10 cellular contexts compared by ENCODE assay signal in genomic region chr9:136614967-136615623, GRCh38. TPM values are rescaled to one million over a fixed set of nuclear protein-coding genes. Genes with fewer than 3 reads are reported as not detected.
A peak's percentile ranks its signal among the peaks of the same experiment; 100 is the strongest.
DNase-seq lines count a peak whose midpoint lies in the region; ATAC-seq, FAIRE-seq and TF ChIP-seq lines count a peak whose summit lies in the region.
"Had no signal": no experiment of that assay in that cellular context is flagged by ENCODE, and none has a peak within 500 bp of the region (broad histone marks: within the 10 kb centered on the region; RNA-seq: fewer than 3 reads in every experiment).

No MANE protein-coding gene starts in this region.

- H2AFZ ChIP-seq in GM23338: no peak overlapping the region

- H3K27ac ChIP-seq in GM23338 (ENCODE audit: low read depth) (no peak overlapping the region), RWPE2 (ENCODE audit: poor library complexity, severe bottlenecking) (no peak overlapping the region), right cardiac atrium (ENCODE audit: low read length) (no peak overlapping the region), small intestine (ENCODE audit: low read depth in 1 of 2, low read length in 1 of 2) (peak overlapping the region in 1 of 2 donors; percentile 49), uterus (peak overlapping the region in 1 of 2 donors; percentile 9)
- H3K27ac ChIP-seq: ascending aorta had no signal

- no peaks in the 10 kb centered on the region for H4K20me1 ChIP-seq in GM23338 (replicated peaks; ENCODE audit: insufficient read depth)

- peaks cover 8% of the 10 kb centered on the region for H3K27me3 Mint-ChIP-seq in GM23338 (ENCODE audit: insufficient read depth, low read depth, poor library complexity)

- intact Hi-C loops in right cardiac atrium (cut with DNase I) (no loop called here), uterus (cut with DNase I; ENCODE audit: low total_unique reads) (no loop called here)

- H3F3A ChIP-seq in GM23338 (replicated peaks; ENCODE audit: low read depth): no peaks in the 10 kb centered on the region

- H3K27ac Mint-ChIP-seq in GM23338: peak overlapping the region; percentile 69; the same call in 1 of the 2 replicates

- no peak for TF ChIP-seq POLR2A in uterus (IDR thresholded peaks at IDR 0.05)

- H3K4me2 ChIP-seq in GM23338: no peak overlapping the region

- DNase-seq in GM23338 (ENCODE audit: low spot score) (peak; percentile 79), RWPE2 (ENCODE audit: low spot score) (no peak), right cardiac atrium (peak in 2 of 3 donors; percentile 62), small intestine (peak; percentile 61), uterus (no peak), MV-4-11 (lab: John Stamatoyannopoulos, UW) (no peak)
- DNase-seq: activated CD8-positive, alpha-beta memory T cell treated with anti-CD3 and anti-CD28 coated beads, Interleukin-2, amount 50 U/mL, for 48 hours; NCI-H1417 had no signal

- no peaks in the 10 kb centered on the region for H3K9me3 ChIP-seq in RWPE2 (ENCODE audit: severe bottlenecking)
- no peaks in the 10 kb centered on the region for H3K9me3 ChIP-seq in right cardiac atrium (ENCODE audit: control insufficient read depth, low read length)
- no peaks in the 10 kb centered on the region for H3K9me3 ChIP-seq in small intestine (ENCODE audit: control insufficient read depth, low read depth)
- H3K9me3 ChIP-seq in uterus: no peaks in the 10 kb centered on the region
- H3K9me3 ChIP-seq: ascending aorta had no signal

- H3K79me2 ChIP-seq in GM23338 (replicated peaks; ENCODE audit: insufficient read depth): no peaks in the 10 kb centered on the region

- TF ChIP-seq CTCF in GM23338 (conservative IDR thresholded peaks at IDR 0.05; ENCODE audit: low read depth in 2 of 2): peak; percentile 27 to 70; a peak in 2 of 4 replicates
- TF ChIP-seq CTCF in RWPE2 (IDR thresholded peaks at IDR 0.05; ENCODE audit: poor library complexity, severe bottlenecking): no peak
- TF ChIP-seq CTCF in uterus (IDR thresholded peaks at IDR 0.05): peak in 1 of 4 experiments; percentile 6

- no peak for FAIRE-seq in small intestine (lab: Jason Lieb, UNC)

- H3K36me3 Mint-ChIP-seq in GM23338 (ENCODE audit: low read depth): no peaks in the 10 kb centered on the region

- H3K4me3 ChIP-seq in GM23338 (no peak overlapping the region), RWPE2 (ENCODE audit: severe bottlenecking) (no peak overlapping the region), right cardiac atrium (ENCODE audit: low read length) (no peak overlapping the region), small intestine (ENCODE audit: low read depth in 1 of 2, low read length in 2 of 2) (no peak overlapping the region), uterus (no peak overlapping the region)
- H3K4me3 ChIP-seq: ascending aorta had no signal

- H3K36me3 ChIP-seq in GM23338 (ENCODE audit: insufficient read depth) (no peaks in the 10 kb centered on the region), RWPE2 (ENCODE audit: low read depth) (no peaks in the 10 kb centered on the region), small intestine (ENCODE audit: control insufficient read depth in 2 of 2, insufficient read depth in 2 of 2, low read length in 2 of 2) (no peaks in the 10 kb centered on the region), uterus (no peaks in the 10 kb centered on the region)
- H3K36me3 ChIP-seq: ascending aorta had no signal

- peak; percentile 71 for ATAC-seq in GM23338
- peak; percentile 30 for ATAC-seq in RWPE2 (ENCODE audit: low read depth)
- peak in 1 of 2 donors; percentile 9 for ATAC-seq in right cardiac atrium
- no peak for ATAC-seq in GM18867 (IDR thresholded peaks at IDR 0.05; ENCODE audit: unreplicated experiment)

- no peaks in the 10 kb centered on the region for H3K9me2 ChIP-seq in GM23338 (ENCODE audit: insufficient read depth)

- H3K9me3 Mint-ChIP-seq in GM23338: no peaks in the 10 kb centered on the region

- H3K4me1 Mint-ChIP-seq in GM23338: peaks cover 9% of the 10 kb centered on the region

- 77% methylated on average over 25 of the region's 25 CpGs for WGBS in right cardiac atrium
- 54 to 75% (median 64%) methylated on average over 24 to 25 of the region's 25 CpGs for WGBS in small intestine, 3 donors

- H3K4me3 Mint-ChIP-seq in GM23338: no peak overlapping the region

- no peaks in the 10 kb centered on the region for H3K4me1 ChIP-seq in GM23338 (ENCODE audit: insufficient read depth)
- H3K4me1 ChIP-seq in RWPE2 (ENCODE audit: insufficient read depth, poor library complexity, severe bottlenecking): no peaks in the 10 kb centered on the region
- H3K4me1 ChIP-seq in right cardiac atrium (ENCODE audit: control insufficient read depth, insufficient read depth, low read length): no peaks in the 10 kb centered on the region
- H3K4me1 ChIP-seq in small intestine (ENCODE audit: control insufficient read depth in 2 of 2, insufficient read depth in 1 of 2, low read depth in 1 of 2, low read length in 1 of 2): no peaks in the 10 kb centered on the region
- H3K4me1 ChIP-seq in uterus: no peaks in the 10 kb centered on the region

- H3K27me3 ChIP-seq in GM23338 (ENCODE audit: insufficient read depth) (no peaks in the 10 kb centered on the region), RWPE2 (ENCODE audit: insufficient read depth, poor library complexity, severe bottlenecking) (no peaks in the 10 kb centered on the region), right cardiac atrium (ENCODE audit: control insufficient read depth, insufficient read depth) (no peaks in the 10 kb centered on the region), small intestine (ENCODE audit: control insufficient read depth in 2 of 2, insufficient read depth in 2 of 2, low read length in 2 of 2) (no peaks in the 10 kb centered on the region), uterus (no peaks in the 10 kb centered on the region)
- H3K27me3 ChIP-seq: ascending aorta had no signal

TF ChIP-seq in GM23338, 12 proteins besides CTCF, POLR2A, EP300 and RAD21 (continues in another document):
- TF ChIP-seq ZNF114 (CRISPR knock-in tag; IDR thresholded peaks at IDR 0.05): no peak
- no peak for TF ChIP-seq ZNF462 (CRISPR knock-in tag; IDR thresholded peaks at IDR 0.05)
- no peak for TF ChIP-seq CREB1 (CRISPR knock-in tag; IDR thresholded peaks at IDR 0.05; ENCODE audit: low read depth)

RNA-seq across cellular contexts. Expression of gene EGFL7, which starts 47.6 kb away (rescaled TPM):
- 56.1 and 60.8 TPM in 2 replicates for total RNA-seq in GM23338 (2014; rRNA removed; shearing (Covaris generic))
- polyA plus RNA-seq in GM23338 (2016; fragmentation: Nextera tagmentation; extraction: Ambion mirVana) (38.2 and 44.4 TPM in 2 replicates), right cardiac atrium (113 TPM), small intestine (100 to 1,000 TPM in 1 of 3 donors, 10 to 100 TPM in 2; 15.4 to 114 (median 16.8) TPM)
- total RNA-seq in right cardiac atrium (100 to 1,000 TPM in 1 of 4 donors, 10 to 100 TPM in 3; 73.3 to 148 (median 83.0) TPM), uterus (1,000 to 10,000 TPM in 1 of 4 donors, 100 to 1,000 TPM in 3; 119 to 1,791 (median 307) TPM)

Comparison
In these comparisons a context has a peak if more than half of its experiments do, and no peak if none do; other contexts are left out.
1. DNase-seq: peak in GM23338 (single experiment), right cardiac atrium (2 of 3) and small intestine (single experiment); none in RWPE2 (single experiment), uterus (0 of 2) and MV-4-11 (single experiment).